Comparison of ENCODE assay signal across 1 cellular context in genomic region chr3:51888463-51889105, GRCh38.
TF ChIP-seq lines count a peak whose summit lies in the region.

No MANE protein-coding gene starts in this region.

TF ChIP-seq in HepG2, 621 proteins besides CTCF, POLR2A, EP300 and RAD21:
- TF ChIP-seq ARID3A (IDR thresholded peaks at IDR 0.05; ENCODE audit: low read depth, low read length) = no peak
- peak; percentile 59; the same call in 1 of the 2 replicates for TF ChIP-seq RAD51 (IDR thresholded peaks at IDR 0.05; ENCODE audit: borderline replicate concordance)
- 0 out of 2 replicates have a peak, but pooled peaks have one; percentile 17 for TF ChIP-seq USF2 (IDR thresholded peaks at IDR 0.05; ENCODE audit: low read depth, low read length)
- no peak for TF ChIP-seq USF2 (CRISPR knock-in tag; IDR thresholded peaks at IDR 0.05; ENCODE audit: borderline replicate concordance)
- TF ChIP-seq MBNL3 (CRISPR knock-in tag; conservative IDR thresholded peaks at IDR 0.05) = no peak
- peak; percentile 74 for TF ChIP-seq ATF7 (IDR thresholded peaks at IDR 0.05)
- no peak for TF ChIP-seq ATF7 (CRISPR knock-in tag; IDR thresholded peaks at IDR 0.05)
